In the genomic region with DNA sequence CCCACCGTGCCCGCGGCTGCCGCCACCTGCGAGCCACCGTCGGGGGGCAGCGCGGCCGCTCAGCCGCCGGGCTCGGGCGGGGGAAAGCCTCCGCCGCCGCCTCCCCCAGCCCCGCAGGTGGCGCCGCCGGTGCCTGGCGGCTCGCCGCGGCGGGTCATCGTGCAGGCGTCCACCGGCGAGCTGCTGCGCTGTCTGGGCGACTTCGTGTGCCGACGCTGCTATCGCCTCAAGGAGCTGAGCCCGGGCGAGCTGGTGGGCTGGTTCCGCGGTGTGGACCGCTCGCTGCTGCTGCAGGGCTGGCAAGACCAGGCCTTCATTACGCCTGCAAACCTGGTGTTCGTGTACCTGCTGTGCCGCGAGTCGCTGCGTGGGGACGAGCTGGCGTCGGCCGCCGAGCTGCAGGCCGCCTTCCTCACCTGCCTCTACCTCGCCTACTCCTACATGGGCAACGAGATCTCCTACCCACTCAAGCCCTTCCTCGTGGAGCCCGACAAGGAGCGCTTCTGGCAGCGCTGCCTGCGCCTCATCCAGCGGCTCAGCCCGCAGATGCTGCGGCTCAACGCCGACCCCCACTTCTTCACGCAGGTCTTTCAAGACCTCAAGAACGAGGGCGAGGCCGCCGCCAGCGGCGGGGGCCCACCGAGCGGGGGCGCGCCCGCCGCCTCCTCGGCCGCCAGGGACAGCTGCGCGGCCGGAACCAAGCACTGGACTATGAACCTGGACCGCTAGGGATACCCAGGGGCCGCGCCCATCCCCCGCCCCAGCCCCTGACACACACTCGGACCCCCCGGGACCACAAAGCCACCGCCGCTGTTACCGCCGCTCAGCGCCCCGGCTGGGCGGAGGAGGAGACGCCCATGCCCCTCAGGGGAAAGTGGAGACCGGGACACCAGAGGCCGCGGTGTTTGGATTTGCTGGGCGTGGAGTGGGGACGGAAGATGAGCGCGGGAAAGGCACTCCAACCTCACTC, we compare ENCODE assay signal across 10 cellular contexts. TPM values are rescaled to one million over a fixed set of nuclear protein-coding genes. Genes with fewer than 3 reads are reported as not detected.
DNase-seq lines count a peak whose midpoint lies in the region; ATAC-seq and TF ChIP-seq lines count a peak whose summit lies in the region.
"Had no signal": no experiment of that assay in that cellular context is flagged by ENCODE, and none has a peak within 500 bp of the region (broad histone marks: within the 10 kb centered on the region; RNA-seq: fewer than 3 reads in every experiment).

No MANE protein-coding gene starts in this region.

- H4K20me1 ChIP-seq in OCI-LY1 (ENCODE audit: insufficient read depth, low read length), result no peaks in the 10 kb centered on the region

- H3K27me3 ChIP-seq in OCI-LY1 (ENCODE audit: insufficient read depth, low read length) (no peaks in the 10 kb centered on the region), esophagus muscularis mucosa (peaks cover 0 to 98% (median 56%) of the 10 kb centered on the region in 4 donors), stomach (peaks cover 44 to 100% (median 77%) of the 10 kb centered on the region in 3 donors)

- no peak for TF ChIP-seq CTCF in OCI-LY1 (IDR thresholded peaks at IDR 0.05; ENCODE audit: low read length)
- TF ChIP-seq CTCF in esophagus muscularis mucosa (IDR thresholded peaks at IDR 0.05), result no peak
- TF ChIP-seq CTCF in stomach (IDR thresholded peaks at IDR 0.05), result no peak
- TF ChIP-seq CTCF in omental fat pad (IDR thresholded peaks at IDR 0.05), result no peak

- no peak overlapping the region for H3K9ac ChIP-seq in OCI-LY1 (ENCODE audit: low read length)

- no peaks in the 10 kb centered on the region for H3K79me2 ChIP-seq in OCI-LY1 (ENCODE audit: insufficient read depth, low read length)

- H3K27ac ChIP-seq in OCI-LY1 (ENCODE audit: low read depth, low read length, poor library complexity, severe bottlenecking), result no peak overlapping the region
- no peak overlapping the region for H3K27ac ChIP-seq in esophagus muscularis mucosa (replicated peaks in 1 of 4)
- no peak overlapping the region for H3K27ac ChIP-seq in stomach

- ATAC-seq in GM21381 (IDR thresholded peaks at IDR 0.05; ENCODE audit: unreplicated experiment), result no peak
- no peak for ATAC-seq in omental fat pad (ENCODE audit: low FRiP score)
- no peak for ATAC-seq in HG02885 (IDR thresholded peaks at IDR 0.05; ENCODE audit: poor library complexity, unreplicated experiment)

- H3K9me2 ChIP-seq in OCI-LY1 (ENCODE audit: low read depth, low read length), result no peaks in the 10 kb centered on the region

- no peak for TF ChIP-seq POLR2A in esophagus muscularis mucosa (IDR thresholded peaks at IDR 0.05; ENCODE audit: low read depth)
- TF ChIP-seq POLR2A in stomach (IDR thresholded peaks at IDR 0.05), result no peak

- no peak for DNase-seq in activated naive CD4-positive, alpha-beta T cell treated with anti-CD3 and anti-CD28 coated beads for 36 hours
- DNase-seq in activated naive CD4-positive, alpha-beta T cell treated with anti-CD3 and anti-CD28 coated beads, Interleukin-2, amount 50 U/mL, for 16 hours, result no peak
- DNase-seq in esophagus muscularis mucosa (ENCODE audit: extremely low spot score) (no peak), stomach (no peak), omental fat pad (ENCODE audit: low spot score) (no peak)

- H3F3A ChIP-seq in OCI-LY1 (ENCODE audit: insufficient read depth, low read length), result no peaks in the 10 kb centered on the region

- intact Hi-C loops in activated naive CD4-positive, alpha-beta T cell treated with anti-CD3 and anti-CD28 coated beads for 36 hours (cut with micrococcal nuclease), result no loop called here
- intact Hi-C loops in esophagus muscularis mucosa (cut with DNase I), result no loop called here
- intact Hi-C loops in stomach (cut with DNase I; ENCODE audit: low total_unique reads), result no loop called here

- H3K4me3 Mint-ChIP-seq in activated naive CD4-positive, alpha-beta T cell treated with anti-CD3 and anti-CD28 coated beads for 36 hours, result peak overlapping the region; percentile 29

- H3K9me3 Mint-ChIP-seq in activated naive CD4-positive, alpha-beta T cell treated with anti-CD3 and anti-CD28 coated beads for 36 hours, result no peaks in the 10 kb centered on the region

- H3K4me2 ChIP-seq in OCI-LY1 (ENCODE audit: low read length), result peak overlapping the region; percentile 56

- H3K36me3 Mint-ChIP-seq in activated naive CD4-positive, alpha-beta T cell treated with anti-CD3 and anti-CD28 coated beads for 36 hours (ENCODE audit: low read depth), result no peaks in the 10 kb centered on the region

- H3K27me3 Mint-ChIP-seq in activated naive CD4-positive, alpha-beta T cell treated with anti-CD3 and anti-CD28 coated beads for 36 hours (ENCODE audit: low read depth), result peaks cover 67% of the 10 kb centered on the region

- H3K4me1 ChIP-seq in OCI-LY1 (ENCODE audit: insufficient read depth, low read length, severe bottlenecking), result peaks cover 3% of the 10 kb centered on the region
- H3K4me1 ChIP-seq in esophagus muscularis mucosa, result peaks cover 0 to 46% (median 33%) of the 10 kb centered on the region in 4 donors
- H3K4me1 ChIP-seq in stomach, result peaks cover 17 to 31% (median 30%) of the 10 kb centered on the region in 4 donors

- peaks cover 18% of the 10 kb centered on the region for H3K4me1 Mint-ChIP-seq in activated naive CD4-positive, alpha-beta T cell treated with anti-CD3 and anti-CD28 coated beads for 36 hours (ENCODE audit: low read depth)

- H3K36me3 ChIP-seq in OCI-LY1 (ENCODE audit: insufficient read depth, low read length) (no peaks in the 10 kb centered on the region), esophagus muscularis mucosa (no peaks in the 10 kb centered on the region), stomach (no peaks in the 10 kb centered on the region)

- H3K27ac Mint-ChIP-seq in activated naive CD4-positive, alpha-beta T cell treated with anti-CD3 and anti-CD28 coated beads for 36 hours, result no peak overlapping the region

- TF ChIP-seq EP300 in esophagus muscularis mucosa (IDR thresholded peaks at IDR 0.05), result no peak
- no peak for TF ChIP-seq EP300 in stomach (IDR thresholded peaks at IDR 0.05)

- 5% methylated on average over 28 of the region's 105 CpGs for WGBS in esophagus muscularis mucosa
- 3 to 6% (median 3%) methylated on average over 28 to 105 of the region's 105 CpGs for WGBS in stomach, 5 donors

- H3K4me3 ChIP-seq in OCI-LY1 (ENCODE audit: low read depth, low read length, poor library complexity, severe bottlenecking) (peak overlapping the region; percentile 53), esophagus muscularis mucosa (peak overlapping the region in 3 of 4 donors; percentile 47 to 54 (median 49)), stomach (peak overlapping the region; percentile 36 to 51 (median 39))

- no peak overlapping the region for H2AFZ ChIP-seq in OCI-LY1 (ENCODE audit: low read length)

- no peaks in the 10 kb centered on the region for H3K9me3 ChIP-seq in OCI-LY1 (ENCODE audit: low read length)
- no peaks in the 10 kb centered on the region for H3K9me3 ChIP-seq in esophagus muscularis mucosa
- H3K9me3 ChIP-seq in stomach, result peaks cover 0 to 8% (median 0%) of the 10 kb centered on the region in 4 donors

- CTCF ChIA-PET in activated naive CD4-positive, alpha-beta T cell treated with anti-CD3 and anti-CD28 coated beads for 36 hours (lab: Charles Lee), result interaction anchor here (0.9 to 1.1 kb wide), 2 partner anchors 18 to 20 kb away, joined by 3 to 5 read pairs; no protein-coding TSS in a partner anchor

RNA-seq across cellular contexts. Expression of a gene that starts 1.0 kb away (rescaled TPM):
- not detected for total RNA-seq in activated naive CD4-positive, alpha-beta T cell treated with anti-CD3 and anti-CD28 coated beads for 36 hours
- total RNA-seq in esophagus muscularis mucosa (under 1 TPM in 3 of 4 donors, not detected in 1; under 0.01 to 0.52 (median 0.33) TPM), stomach (under 1 TPM in 3 of 5 donors, not detected in 2; 0.37 to 0.58 (median 0.45) TPM), omental fat pad (not detected)
- polyA plus RNA-seq in stomach, result under 1 TPM; 0.20 to 0.56 (median 0.46) TPM
- total RNA-seq: T-helper 1 cell treated with Interleukin-12 subunit alpha and Interleukin-12 subunit beta and Interleukin-4 antibody, amounts not matched to agents 30 ng/mL and 1 ng/mL, for 36 hours had no signal

RNA-seq across cellular contexts. Expression of a gene that starts 24.5 kb away (rescaled TPM):
- not detected for total RNA-seq in activated naive CD4-positive, alpha-beta T cell treated with anti-CD3 and anti-CD28 coated beads for 36 hours
- total RNA-seq in esophagus muscularis mucosa (not detected), stomach (1 to 10 TPM in 1 of 5 donors, not detected in 4; 1.3 TPM), omental fat pad (not detected)
- 1 to 10 TPM in 1 of 3 donors, under 1 TPM in 2; 0.28 to 6.4 (median 0.87) TPM for polyA plus RNA-seq in stomach
- total RNA-seq: kidney epithelial cell; T-helper 1 cell treated with Interleukin-12 subunit alpha and Interleukin-12 subunit beta and Interleukin-4 antibody, amounts not matched to agents 30 ng/mL and 1 ng/mL, for 36 hours had no signal

RNA-seq across cellular contexts. Expression of a gene that starts 32.7 kb away (rescaled TPM):
- not detected for total RNA-seq in activated naive CD4-positive, alpha-beta T cell treated with anti-CD3 and anti-CD28 coated beads for 36 hours
- total RNA-seq in esophagus muscularis mucosa, result not detected
- total RNA-seq in stomach, result 1 to 10 TPM in 1 of 5 donors, not detected in 4; 2.8 TPM
- polyA plus RNA-seq in stomach, result 1 to 10 TPM; 1.2 to 7.5 (median 3.7) TPM
- total RNA-seq in omental fat pad, result not detected
- total RNA-seq: kidney epithelial cell; T-helper 1 cell treated with Interleukin-12 subunit alpha and Interleukin-12 subunit beta and Interleukin-4 antibody, amounts not matched to agents 30 ng/mL and 1 ng/mL, for 36 hours had no signal
